In genomic region chr14:54691525-54692260, GRCh38 we compare ENCODE assay signal across 8 cellular contexts.
DNase-seq lines count a peak whose midpoint lies in the region; ATAC-seq and TF ChIP-seq lines count a peak whose summit lies in the region.

No MANE protein-coding gene starts in this region.

- TF ChIP-seq CTCF in GM13976 (IDR thresholded peaks at IDR 0.05; ENCODE audit: borderline replicate concordance, control extremely low read depth, extremely low read depth, insufficient read depth, missing control alignments): peak; percentile 80
- peak; percentile 83 for TF ChIP-seq CTCF in liver (IDR thresholded peaks at IDR 0.05; ENCODE audit: low read depth, low read length, missing input control)

- ATAC-seq in HG03571 (IDR thresholded peaks at IDR 0.05; ENCODE audit: unreplicated experiment): no peak

- H3K9ac ChIP-seq in liver (ENCODE audit: low read depth in 1 of 2, low read length in 2 of 2): no peak overlapping the region

- in situ Hi-C loops in ACHN (cut with HindIII; ENCODE audit: low pct_ligation_motif_present, low pct_unique_long_range_greater_than_20kb, low sequenced_read_pairs) (no loop called here), GM13976 (cut with MboI; ENCODE audit: low sequenced_read_pairs, unreplicated experiment) (no loop called here)

- H3K27ac ChIP-seq in liver (ENCODE audit: low read depth in 1 of 2, low read length in 2 of 2): no peak overlapping the region

- 40% methylated on average over 5 of the region's 5 CpGs for WGBS in liver

- H3K27me3 ChIP-seq in liver (ENCODE audit: control insufficient read depth in 4 of 4, insufficient read depth in 4 of 4, low read length in 3 of 4): no peaks in the 10 kb centered on the region

- H3K36me3 ChIP-seq in liver (ENCODE audit: control insufficient read depth in 4 of 4, insufficient read depth in 3 of 4, low read depth in 1 of 4, low read length in 3 of 4): no peaks in the 10 kb centered on the region

- no peaks in the 10 kb centered on the region for H3K9me3 ChIP-seq in liver (ENCODE audit: control insufficient read depth in 4 of 4, low read length in 3 of 4)

- peaks cover 0 to 12% (median 0%) of the 10 kb centered on the region in 4 donors for H3K4me1 ChIP-seq in liver (ENCODE audit: control insufficient read depth in 4 of 4, insufficient read depth in 4 of 4, low read length in 3 of 4)

- DNase-seq in ACHN (peak; percentile 69), GM13976 (ENCODE audit: low spot score) (peak; percentile 45), NCI-H1105 treated with DMSO at 0.1 percent for 48 hours (lab: John Stamatoyannopoulos, UW) (peak; percentile 41), dedifferentiated amniotic fluid mesenchymal stem cell (ENCODE audit: extremely low spot score) (peak; percentile 74)
- peak; percentile 5 for DNase-seq in activated CD4-positive, CD25-positive, alpha-beta regulatory T cell treated with anti-CD3 and anti-CD28 coated beads, Interleukin-2, amount 50 U/mL, for 16 hours (ENCODE audit: low read depth, low spot score)
- peak; percentile 32 to 40 for DNase-seq in stimulated activated CD4-positive, alpha-beta T cell treated with anti-CD3 and anti-CD28 coated beads, Interleukin-4, amount 100 ng/mL, for 4 hours

- no peak overlapping the region for H3K4me3 ChIP-seq in liver (ENCODE audit: low read depth in 1 of 3, low read length in 3 of 3)

- TF ChIP-seq RAD21 in liver (IDR thresholded peaks at IDR 0.05): peak; percentile 86 to 96

TF ChIP-seq in liver, 16 proteins besides CTCF, POLR2A, EP300 and RAD21:
- TF ChIP-seq RXRA (IDR thresholded peaks at IDR 0.05) (peak in 1 of 2 donors; percentile 40), SP1 (IDR thresholded peaks at IDR 0.05) (no peak), MAX (IDR thresholded peaks at IDR 0.05) (no peak), NR2F2 (IDR thresholded peaks at IDR 0.05) (peak; percentile 29)
TF ChIP-seq in liver: peak in this region for 2.

Comparison
In these comparisons a context has a peak if more than half of its experiments do, and no peak if none do; other contexts are left out.
1. DNase-seq: peak in every context shown above with its lines; median percentile 74 in dedifferentiated amniotic fluid mesenchymal stem cell; 69 in ACHN; 45 in GM13976; 41 in NCI-H1105 treated with DMSO at 0.1 percent for 48 hours; 36 in stimulated activated CD4-positive, alpha-beta T cell treated with anti-CD3 and anti-CD28 coated beads, Interleukin-4, amount 100 ng/mL, for 4 hours; 5 in activated CD4-positive, CD25-positive, alpha-beta regulatory T cell treated with anti-CD3 and anti-CD28 coated beads, Interleukin-2, amount 50 U/mL, for 16 hours.